In the genomic region with DNA sequence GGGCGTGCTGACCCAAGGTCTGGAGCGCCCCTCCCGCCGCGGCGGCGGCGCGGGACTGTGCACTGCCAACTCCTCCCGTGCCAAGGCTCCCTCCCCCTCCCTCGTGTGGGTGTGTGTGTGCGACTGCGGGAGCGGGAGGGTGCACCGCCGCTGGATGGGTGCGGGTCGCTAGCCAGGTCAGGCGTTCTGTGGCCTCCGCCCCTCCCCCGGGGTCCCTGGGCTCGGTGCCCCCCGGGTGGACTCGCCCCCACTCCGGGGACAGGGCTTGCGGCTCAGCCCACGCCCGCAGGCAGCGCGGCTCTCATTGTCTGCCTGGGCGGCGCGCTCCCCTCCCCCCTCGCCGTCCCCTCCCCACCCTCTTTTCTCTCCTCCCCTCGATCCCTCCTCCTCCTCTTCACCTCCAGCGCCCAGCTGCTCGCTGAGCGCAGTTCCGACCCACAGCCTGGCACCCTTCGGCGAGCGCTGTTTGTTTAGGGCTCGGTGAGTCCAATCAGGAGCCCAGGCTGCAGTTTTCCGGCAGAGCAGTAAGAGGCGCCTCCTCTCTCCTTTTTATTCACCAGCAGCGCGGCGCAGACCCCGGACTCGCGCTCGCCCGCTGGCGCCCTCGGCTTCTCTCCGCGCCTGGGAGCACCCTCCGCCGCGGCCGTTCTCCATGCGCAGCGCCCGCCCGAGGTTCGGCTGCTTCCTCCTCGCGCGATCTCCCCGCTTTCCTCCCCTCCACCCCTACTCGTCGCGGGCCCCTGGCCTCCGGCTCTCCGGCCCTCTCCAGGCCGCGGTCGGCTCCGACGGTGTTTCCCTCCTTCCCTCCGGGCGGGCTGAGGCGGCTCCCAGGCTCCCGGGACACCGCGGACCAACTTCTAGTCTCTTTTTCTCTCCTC, we compare ENCODE assay signal across 8 cellular contexts. TPM values are rescaled to one million over a fixed set of nuclear protein-coding genes. Genes with fewer than 3 reads are reported as not detected.
DNase-seq lines count a peak whose midpoint lies in the region; ATAC-seq lines count a peak whose summit lies in the region.

GATA6 (plus strand) TSS at position 579 of the 878 bp plus-strand sequence. CDS start 1,556 bp downstream, outside the sequence.

- H3K4me3 Mint-ChIP-seq in naive B cell, result peak within 1 kb of the TSS; percentile 64 to 86 (median 76)

- no peaks in the 10 kb centered on the region for H3K36me3 Mint-ChIP-seq in naive B cell

- H3K4me3 ChIP-seq in H7 (ENCODE audit: insufficient read depth, low read depth, low read length), result peak within 1 kb of the TSS; percentile 61

- DNase-seq in COLO668 (lab: John Stamatoyannopoulos, UW; ENCODE audit: unreplicated experiment) (peak; percentile 92), H7 (peak; percentile 93), NCI-H2196 treated with DMSO at 0.1 percent for 48 hours (lab: John Stamatoyannopoulos, UW; ENCODE audit: unreplicated experiment) (peak; percentile 89), fibroblast of gingiva (ENCODE audit: low read depth) (peak; percentile 72), naive B cell (no peak), NCI-H2107 (lab: John Stamatoyannopoulos, UW) (no peak)
- peak; percentile 74 for DNase-seq in activated CD8-positive, alpha-beta memory T cell treated with anti-CD3 and anti-CD28 coated beads for 24 hours

- H3K36me3 ChIP-seq in H7 (replicated peaks; ENCODE audit: control insufficient read depth, insufficient read depth, low read length), result no peaks in the 10 kb centered on the region

- peaks cover 97% of the 10 kb centered on the region for H3K27me3 ChIP-seq in H7 (ENCODE audit: control insufficient read depth, insufficient read depth, low read length)

- ATAC-seq in naive B cell (ENCODE audit: low read depth in 2 of 2) (no peak), GM21825 (IDR thresholded peaks at IDR 0.05; ENCODE audit: unreplicated experiment) (no peak)

- peaks cover 0 to 3% (median 0%) of the 10 kb centered on the region in 7 donors for H3K9me3 Mint-ChIP-seq in naive B cell

- peak within 1 kb of the TSS in 2 of 6 donors; percentile 32 to 93 for H3K27ac Mint-ChIP-seq in naive B cell

- H3K27me3 Mint-ChIP-seq in naive B cell, result peaks cover 26 to 79% (median 61%) of the 10 kb centered on the region in 3 donors

- H3K4me1 Mint-ChIP-seq in naive B cell, result peaks cover 8 to 25% (median 15%) of the 10 kb centered on the region in 3 donors

RNA-seq across cellular contexts. Expression of gene GATA6, which starts in this region (rescaled TPM):
- 8.8 and 37.7 TPM in 2 replicates for total RNA-seq in H7 (2014; rRNA removed; shearing (Covaris generic))
- not detected for polyA plus RNA-seq in naive B cell (ENCODE audit: low read depth in 6 of 6)

Comparison
In these comparisons a context has a peak if more than half of its experiments do, and no peak if none do; other contexts are left out.
1. DNase-seq: peak in COLO668 (single experiment), H7 (single experiment), NCI-H2196 treated with DMSO at 0.1 percent for 48 hours (single experiment), activated CD8-positive, alpha-beta memory T cell treated with anti-CD3 and anti-CD28 coated beads for 24 hours (single experiment) and fibroblast of gingiva (single experiment); none in naive B cell (single experiment) and NCI-H2107 (single experiment).